In the genomic region with DNA sequence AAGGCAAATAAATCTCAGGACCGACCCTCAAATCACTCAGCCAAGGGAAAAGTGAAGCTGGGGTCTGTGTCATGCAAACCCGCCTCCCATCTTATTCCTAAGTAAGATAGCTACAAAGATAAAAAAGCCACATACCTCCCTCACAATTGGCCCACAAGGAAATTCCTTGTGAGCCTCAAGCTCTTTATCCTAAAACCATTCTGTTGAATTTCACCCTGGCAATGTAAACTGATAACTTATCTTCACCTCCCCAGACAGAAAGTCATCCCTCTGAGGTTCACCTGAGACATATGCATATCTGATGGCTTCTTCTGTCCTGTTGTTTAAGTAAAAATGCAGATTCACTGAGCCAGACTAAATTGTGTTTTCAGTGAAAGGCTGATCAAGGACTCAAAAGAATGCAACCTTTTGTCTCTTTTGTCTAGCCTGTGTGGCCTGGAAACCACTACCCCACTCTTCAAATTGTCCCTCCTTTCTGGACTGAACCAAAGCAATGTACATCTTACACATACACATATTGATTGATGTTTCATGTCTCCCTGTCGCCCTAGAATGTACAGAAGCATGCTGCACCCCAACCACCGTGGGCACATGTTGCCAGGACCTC, we compare ENCODE assay signal across 1 cellular context.
TF ChIP-seq lines count a peak whose summit lies in the region.

No MANE protein-coding gene starts in this region.

TF ChIP-seq in K562, 482 proteins besides CTCF, POLR2A, EP300 and RAD21 (continued from another document):
- TF ChIP-seq, protein P1, sequence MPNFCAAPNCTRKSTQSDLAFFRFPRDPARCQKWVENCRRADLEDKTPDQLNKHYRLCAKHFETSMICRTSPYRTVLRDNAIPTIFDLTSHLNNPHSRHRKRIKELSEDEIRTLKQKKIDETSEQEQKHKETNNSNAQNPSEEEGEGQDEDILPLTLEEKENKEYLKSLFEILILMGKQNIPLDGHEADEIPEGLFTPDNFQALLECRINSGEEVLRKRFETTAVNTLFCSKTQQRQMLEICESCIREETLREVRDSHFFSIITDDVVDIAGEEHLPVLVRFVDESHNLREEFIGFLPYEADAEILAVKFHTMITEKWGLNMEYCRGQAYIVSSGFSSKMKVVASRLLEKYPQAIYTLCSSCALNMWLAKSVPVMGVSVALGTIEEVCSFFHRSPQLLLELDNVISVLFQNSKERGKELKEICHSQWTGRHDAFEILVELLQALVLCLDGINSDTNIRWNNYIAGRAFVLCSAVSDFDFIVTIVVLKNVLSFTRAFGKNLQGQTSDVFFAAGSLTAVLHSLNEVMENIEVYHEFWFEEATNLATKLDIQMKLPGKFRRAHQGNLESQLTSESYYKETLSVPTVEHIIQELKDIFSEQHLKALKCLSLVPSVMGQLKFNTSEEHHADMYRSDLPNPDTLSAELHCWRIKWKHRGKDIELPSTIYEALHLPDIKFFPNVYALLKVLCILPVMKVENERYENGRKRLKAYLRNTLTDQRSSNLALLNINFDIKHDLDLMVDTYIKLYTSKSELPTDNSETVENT (CRISPR knock-in tag; IDR thresholded peaks at IDR 0.05): no peak
- TF ChIP-seq GTF2E2 (tag; IDR thresholded peaks at IDR 0.05) (no peak), RCOR1 (IDR thresholded peaks at IDR 0.05; ENCODE audit: borderline replicate concordance in 1 of 2, low read depth in 2 of 2, low read length in 2 of 2) (0 out of 4 replicates have a peak, but pooled peaks of 1 of the 2 experiments have one; percentile 5), FOXJ2 (tag; IDR thresholded peaks at IDR 0.05) (no peak), MECOM (CRISPR knock-in tag; IDR thresholded peaks at IDR 0.05) (peak; percentile 67; the same call in 1 of the 2 replicates), SOX6 (IDR thresholded peaks at IDR 0.05) (peak; percentile 72), MYNN (IDR thresholded peaks at IDR 0.05) (no peak), MYNN (CRISPR knock-in tag; IDR thresholded peaks at IDR 0.05) (no peak), PHF21A (IDR thresholded peaks at IDR 0.05; ENCODE audit: borderline replicate concordance, low read depth) (no peak), TEAD4 (IDR thresholded peaks at IDR 0.05; ENCODE audit: low read length) (peak; percentile 91), TEAD4 (CRISPR knock-in tag; IDR thresholded peaks at IDR 0.05; ENCODE audit: borderline replicate concordance) (no peak), NCOR1 (IDR thresholded peaks at IDR 0.05) (peak; percentile 74), CCNT2 (IDR thresholded peaks at IDR 0.05; ENCODE audit: borderline replicate concordance, extremely low read depth, insufficient read length, low read depth, low read length) (no peak), SMAD4 (CRISPR knock-in tag; conservative IDR thresholded peaks at IDR 0.05) (0 out of 2 replicates have a peak, but pooled peaks have one; percentile 26), CTBP1 (IDR thresholded peaks at IDR 0.05; ENCODE audit: borderline replicate concordance) (peak; percentile 33; the same call in 1 of the 2 replicates), ZNF239 (CRISPR knock-in tag; IDR thresholded peaks at IDR 0.05) (no peak), POLR2AphosphoS2 (IDR thresholded peaks at IDR 0.05; ENCODE audit: low read length) (no peak), TAL1 (IDR thresholded peaks at IDR 0.05) (peak; percentile 89), ARID1B (IDR thresholded peaks at IDR 0.05) (peak; percentile 85), PML (IDR thresholded peaks at IDR 0.05; ENCODE audit: low read length) (peak; percentile 45; the same call in 1 of the 2 replicates), NFYB (IDR thresholded peaks at IDR 0.05; ENCODE audit: extremely low read depth, insufficient read length) (no peak), FOXM1 (IDR thresholded peaks at IDR 0.05; ENCODE audit: low read depth) (peak; percentile 24; the same call in 1 of the 2 replicates), FOXM1 (CRISPR knock-in tag; IDR thresholded peaks at IDR 0.05; ENCODE audit: low read depth) (no peak), CBFA2T3 (IDR thresholded peaks at IDR 0.05) (peak; percentile 84), TCF3 (CRISPR knock-in tag; IDR thresholded peaks at IDR 0.05) (peak; percentile 63), STAT5A (IDR thresholded peaks at IDR 0.05; ENCODE audit: borderline replicate concordance, low read length) (peak; percentile 28; the same call in 1 of the 2 replicates), CBFA2T2 (conservative IDR thresholded peaks at IDR 0.05) (peak; percentile 78), TEAD1 (CRISPR knock-in tag; IDR thresholded peaks at IDR 0.05) (peak in 1 of 2 experiments; percentile 33; a peak in 1 of 4 replicates), MTA2 (IDR thresholded peaks at IDR 0.05; ENCODE audit: low read depth) (peak; percentile 39; the same call in 1 of the 2 replicates)
- TF ChIP-seq, protein P2, sequence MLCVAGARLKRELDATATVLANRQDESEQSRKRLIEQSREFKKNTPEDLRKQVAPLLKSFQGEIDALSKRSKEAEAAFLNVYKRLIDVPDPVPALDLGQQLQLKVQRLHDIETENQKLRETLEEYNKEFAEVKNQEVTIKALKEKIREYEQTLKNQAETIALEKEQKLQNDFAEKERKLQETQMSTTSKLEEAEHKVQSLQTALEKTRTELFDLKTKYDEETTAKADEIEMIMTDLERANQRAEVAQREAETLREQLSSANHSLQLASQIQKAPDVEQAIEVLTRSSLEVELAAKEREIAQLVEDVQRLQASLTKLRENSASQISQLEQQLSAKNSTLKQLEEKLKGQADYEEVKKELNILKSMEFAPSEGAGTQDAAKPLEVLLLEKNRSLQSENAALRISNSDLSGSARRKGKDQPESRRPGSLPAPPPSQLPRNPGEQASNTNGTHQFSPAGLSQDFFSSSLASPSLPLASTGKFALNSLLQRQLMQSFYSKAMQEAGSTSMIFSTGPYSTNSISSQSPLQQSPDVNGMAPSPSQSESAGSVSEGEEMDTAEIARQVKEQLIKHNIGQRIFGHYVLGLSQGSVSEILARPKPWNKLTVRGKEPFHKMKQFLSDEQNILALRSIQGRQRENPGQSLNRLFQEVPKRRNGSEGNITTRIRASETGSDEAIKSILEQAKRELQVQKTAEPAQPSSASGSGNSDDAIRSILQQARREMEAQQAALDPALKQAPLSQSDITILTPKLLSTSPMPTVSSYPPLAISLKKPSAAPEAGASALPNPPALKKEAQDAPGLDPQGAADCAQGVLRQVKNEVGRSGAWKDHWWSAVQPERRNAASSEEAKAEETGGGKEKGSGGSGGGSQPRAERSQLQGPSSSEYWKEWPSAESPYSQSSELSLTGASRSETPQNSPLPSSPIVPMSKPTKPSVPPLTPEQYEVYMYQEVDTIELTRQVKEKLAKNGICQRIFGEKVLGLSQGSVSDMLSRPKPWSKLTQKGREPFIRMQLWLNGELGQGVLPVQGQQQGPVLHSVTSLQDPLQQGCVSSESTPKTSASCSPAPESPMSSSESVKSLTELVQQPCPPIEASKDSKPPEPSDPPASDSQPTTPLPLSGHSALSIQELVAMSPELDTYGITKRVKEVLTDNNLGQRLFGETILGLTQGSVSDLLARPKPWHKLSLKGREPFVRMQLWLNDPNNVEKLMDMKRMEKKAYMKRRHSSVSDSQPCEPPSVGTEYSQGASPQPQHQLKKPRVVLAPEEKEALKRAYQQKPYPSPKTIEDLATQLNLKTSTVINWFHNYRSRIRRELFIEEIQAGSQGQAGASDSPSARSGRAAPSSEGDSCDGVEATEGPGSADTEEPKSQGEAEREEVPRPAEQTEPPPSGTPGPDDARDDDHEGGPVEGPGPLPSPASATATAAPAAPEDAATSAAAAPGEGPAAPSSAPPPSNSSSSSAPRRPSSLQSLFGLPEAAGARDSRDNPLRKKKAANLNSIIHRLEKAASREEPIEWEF (CRISPR knock-in tag; IDR thresholded peaks at IDR 0.05): no peak
